Comparison of ENCODE assay signal across 8 cellular contexts in genomic region chr1:119870917-119871486, GRCh38. TPM values are rescaled to one million over a fixed set of nuclear protein-coding genes. Genes with fewer than 3 reads are reported as not detected.
A peak's percentile ranks its signal among the peaks of the same experiment; 100 is the strongest.
DNase-seq lines count a peak whose midpoint lies in the region; ATAC-seq lines count a peak whose summit lies in the region.

No MANE protein-coding gene starts in this region.

- DNase-seq in GM03348 (ENCODE audit: low spot score): peak; percentile 90
- peak; percentile 75 for DNase-seq in MG63
- peak; percentile 86 to 92 for DNase-seq in SJCRH30
- peak; percentile 62 for DNase-seq in activated naive CD4-positive, alpha-beta T cell treated with anti-CD3 and anti-CD28 coated beads, Interleukin-2, amount 50 U/mL, for 16 hours
- peak; percentile 87 for DNase-seq in Right ventricle myocardium superior
- peak; percentile 43 to 96 (median 85) for DNase-seq in posterior cingulate gyrus
- peak; percentile 65 for DNase-seq in ureter (ENCODE audit: low spot score)
- no peak for DNase-seq in cortex of kidney (lab: John Stamatoyannopoulos, UW)

- intact Hi-C loops in Right ventricle myocardium superior (cut with DNase I) (no loop called here), posterior cingulate gyrus (cut with DNase I) (loop anchor here (1.0 to 10.0 kb wide), 3 partner anchors 76 to 126 kb away; no protein-coding TSS in a partner anchor)

- ATAC-seq in Right ventricle myocardium superior (ENCODE audit: poor library complexity): peak; percentile 90

- H3K9me3 ChIP-seq in MG63: no peaks in the 10 kb centered on the region
- no peaks in the 10 kb centered on the region for H3K9me3 ChIP-seq in SJCRH30 (replicated peaks)

- 0 out of 2 replicates have a peak overlapping the region, but pooled peaks have one; percentile 4 for H3K27ac ChIP-seq in SJCRH30

- H3K36me3 ChIP-seq in MG63 (no peaks in the 10 kb centered on the region), SJCRH30 (no peaks in the 10 kb centered on the region)

- no peaks in the 10 kb centered on the region; the same call in 1 of the 2 replicates for H3K27me3 ChIP-seq in MG63
- H3K27me3 ChIP-seq in SJCRH30: no peaks in the 10 kb centered on the region

- H3K4me3 ChIP-seq in MG63: no peak overlapping the region
- peak overlapping the region; percentile 29 for H3K4me3 ChIP-seq in SJCRH30

- H3K4me1 ChIP-seq in SJCRH30: peaks cover 4% of the 10 kb centered on the region; the same call in 1 of the 2 replicates

RNA-seq across cellular contexts. Expression of gene ADAM30, which starts 25.3 kb away (rescaled TPM):
- not detected in 2 replicates for total RNA-seq in MG63 (2014; rRNA removed; shearing (Covaris generic); ENCODE audit: low replicate concordance)
- not detected in 2 replicates for total RNA-seq in SJCRH30 (2014; rRNA removed; shearing (Covaris generic))
- total RNA-seq in Right ventricle myocardium superior (not detected), ureter (not detected)

RNA-seq across cellular contexts. Expression of gene REG4, which starts 59.7 kb away (rescaled TPM):
- not detected in 2 replicates for total RNA-seq in MG63 (2014; rRNA removed; shearing (Covaris generic); ENCODE audit: low replicate concordance)
- total RNA-seq in SJCRH30 (2014; rRNA removed; shearing (Covaris generic)): 0.08 TPM in 1 of 2 replicates, not detected in the other
- total RNA-seq in Right ventricle myocardium superior (not detected), ureter (not detected)
